1 cellular context compared by ENCODE assay signal in the genomic region with DNA sequence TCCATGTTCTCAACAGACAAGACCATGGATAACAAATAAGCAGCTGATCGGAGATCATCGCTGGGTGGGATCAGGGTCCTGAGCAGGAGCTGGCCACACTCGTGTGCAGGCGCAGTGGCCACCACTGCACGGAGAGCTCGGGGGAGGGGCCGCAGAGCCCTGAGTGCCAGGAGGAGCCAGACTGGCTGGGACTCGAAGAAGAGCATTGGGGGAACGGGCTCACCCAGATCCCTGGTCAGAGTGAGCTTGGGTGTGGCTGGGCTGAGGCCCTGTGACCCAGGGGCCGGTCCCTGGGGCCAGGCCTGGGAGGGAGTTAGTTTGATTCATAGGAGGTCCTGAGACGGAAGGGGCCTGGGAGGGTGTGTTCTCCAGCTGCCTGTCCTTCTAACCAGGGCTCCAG.
TF ChIP-seq lines count a peak whose summit lies in the region.

No MANE protein-coding gene starts in this region.

TF ChIP-seq in HepG2, 621 proteins besides CTCF, POLR2A, EP300 and RAD21:
- TF ChIP-seq ZNF839 (CRISPR knock-in tag; IDR thresholded peaks at IDR 0.05; ENCODE audit: borderline replicate concordance) (no peak), FOXK1 (CRISPR knock-in tag; IDR thresholded peaks at IDR 0.05; ENCODE audit: borderline replicate concordance, low read depth) (no peak), ZNF614 (CRISPR knock-in tag; IDR thresholded peaks at IDR 0.05; ENCODE audit: borderline replicate concordance) (no peak), ZNF678 (CRISPR knock-in tag; IDR thresholded peaks at IDR 0.05) (no peak), JARID2 (CRISPR knock-in tag; IDR thresholded peaks at IDR 0.05; ENCODE audit: insufficient replicate concordance) (no peak), EHMT2 (IDR thresholded peaks at IDR 0.05; ENCODE audit: borderline replicate concordance, low read depth, low read length) (no peak), MZF1 (CRISPR knock-in tag; IDR thresholded peaks at IDR 0.05; ENCODE audit: borderline replicate concordance) (no peak)
- TF ChIP-seq, protein P1, sequence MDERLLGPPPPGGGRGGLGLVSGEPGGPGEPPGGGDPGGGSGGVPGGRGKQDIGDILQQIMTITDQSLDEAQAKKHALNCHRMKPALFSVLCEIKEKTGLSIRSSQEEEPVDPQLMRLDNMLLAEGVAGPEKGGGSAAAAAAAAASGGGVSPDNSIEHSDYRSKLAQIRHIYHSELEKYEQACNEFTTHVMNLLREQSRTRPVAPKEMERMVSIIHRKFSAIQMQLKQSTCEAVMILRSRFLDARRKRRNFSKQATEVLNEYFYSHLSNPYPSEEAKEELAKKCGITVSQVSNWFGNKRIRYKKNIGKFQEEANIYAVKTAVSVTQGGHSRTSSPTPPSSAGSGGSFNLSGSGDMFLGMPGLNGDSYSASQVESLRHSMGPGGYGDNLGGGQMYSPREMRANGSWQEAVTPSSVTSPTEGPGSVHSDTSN (CRISPR knock-in tag; IDR thresholded peaks at IDR 0.05) = no peak
- TF ChIP-seq, protein P2, sequence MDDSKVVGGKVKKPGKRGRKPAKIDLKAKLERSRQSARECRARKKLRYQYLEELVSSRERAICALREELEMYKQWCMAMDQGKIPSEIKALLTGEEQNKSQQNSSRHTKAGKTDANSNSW (CRISPR knock-in tag; IDR thresholded peaks at IDR 0.05; ENCODE audit: borderline replicate concordance) = no peak
TF ChIP-seq in HepG2: peak in this region for 0.
